ENCODE assay signal across 25 cellular contexts in the genomic region with DNA sequence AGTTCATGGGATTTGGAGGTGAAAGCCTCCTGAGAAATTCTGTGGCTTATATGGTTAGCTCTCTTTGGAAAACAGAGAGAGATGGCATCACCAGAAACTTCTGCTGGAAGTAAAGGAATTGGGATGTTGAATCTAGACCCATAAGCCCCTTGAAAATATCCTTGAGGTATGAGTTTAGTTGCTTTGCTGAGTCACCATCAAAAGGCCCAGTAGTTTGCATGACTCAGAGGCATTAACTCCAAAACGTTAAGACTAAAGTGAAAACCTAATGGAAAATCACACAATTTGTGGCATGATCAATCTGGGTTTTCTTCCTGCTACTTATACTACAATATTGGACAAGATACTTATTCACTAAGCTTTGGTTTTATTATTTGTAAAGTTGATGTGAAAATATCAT.
DNase-seq lines count a peak whose midpoint lies in the region; ATAC-seq and TF ChIP-seq lines count a peak whose summit lies in the region.
"Had no signal": no experiment of that assay in that cellular context is flagged by ENCODE, and none has a peak within 500 bp of the region (broad histone marks: within the 10 kb centered on the region; RNA-seq: fewer than 3 reads in every experiment).

No MANE protein-coding gene starts in this region.

- peaks cover 0 to 2% (median 0%) of the 10 kb centered on the region in 3 donors for H3K27me3 Mint-ChIP-seq in immature natural killer cell (ENCODE audit: low read depth in 3 of 3)
- H3K27me3 Mint-ChIP-seq in activated CD8-positive, alpha-beta memory T cell treated with anti-CD3 and anti-CD28 coated beads, Interleukin-2, amount 10 ng/mL, durations not matched to agents 7 days and 5 days: no peaks in the 10 kb centered on the region
- H3K27me3 Mint-ChIP-seq: activated B cell treated with CpG ODN at 0.5 μM for 24 hours; CD4-positive, alpha-beta memory T cell; central memory CD8-positive, alpha-beta T cell had no signal

- no peak overlapping the region for H3K27ac Mint-ChIP-seq in immature natural killer cell
- H3K27ac Mint-ChIP-seq in activated CD8-positive, alpha-beta memory T cell treated with anti-CD3 and anti-CD28 coated beads, Interleukin-2, amount 10 ng/mL, durations not matched to agents 7 days and 5 days: no peak overlapping the region
- H3K27ac Mint-ChIP-seq: activated B cell treated with CpG ODN at 0.5 μM for 24 hours; CD4-positive, alpha-beta memory T cell; T-helper 2 cell treated with Interferon-gamma antibody and Interleukin-4, amounts not matched to agents 5 μg/mL and 100 μg/mL, for 36 hours had no signal

- no peaks in the 10 kb centered on the region for H3K4me1 Mint-ChIP-seq in immature natural killer cell
- H3K4me1 Mint-ChIP-seq in activated CD8-positive, alpha-beta memory T cell treated with anti-CD3 and anti-CD28 coated beads, Interleukin-2, amount 10 ng/mL, durations not matched to agents 7 days and 5 days: no peaks in the 10 kb centered on the region
- H3K4me1 Mint-ChIP-seq: activated B cell treated with CpG ODN at 0.5 μM for 24 hours; CD4-positive, alpha-beta memory T cell; central memory CD8-positive, alpha-beta T cell had no signal

- H3K4me3 ChIP-seq in epithelial cell of proximal tubule (ENCODE audit: low read depth, low read length): no peak overlapping the region
- H3K4me3 ChIP-seq: esophagus muscularis mucosa, GM12878, hepatocyte, Peyer's patch, SK-N-MC had no signal

- no peak overlapping the region for H3K4me3 Mint-ChIP-seq in immature natural killer cell
- H3K4me3 Mint-ChIP-seq in activated CD8-positive, alpha-beta memory T cell treated with anti-CD3 and anti-CD28 coated beads, Interleukin-2, amount 10 ng/mL, durations not matched to agents 7 days and 5 days: no peak overlapping the region
- H3K4me3 Mint-ChIP-seq: activated B cell treated with CpG ODN at 0.5 μM for 24 hours; CD4-positive, alpha-beta memory T cell; central memory CD8-positive, alpha-beta T cell; T-helper 2 cell treated with Interferon-gamma antibody and Interleukin-4, amounts not matched to agents 5 μg/mL and 100 μg/mL, for 36 hours had no signal

- ATAC-seq in activated CD8-positive, alpha-beta memory T cell treated with anti-CD3 and anti-CD28 coated beads, Interleukin-2, amount 10 ng/mL, durations not matched to agents 7 days and 5 days: no peak
- ATAC-seq: GM12878, HCT116, right cardiac atrium had no signal

- DNase-seq in AG08395 (ENCODE audit: low spot score) (peak; percentile 56), M059J (ENCODE audit: low read depth) (peak; percentile 69), epithelial cell of proximal tubule (ENCODE audit: low read depth) (peak; percentile 33), kidney tubule cell (ENCODE audit: low spot score) (peak; percentile 50), retina (no peak), immature natural killer cell (no peak), SIG-M5 (lab: John Stamatoyannopoulos, UW) (no peak)
- no peak for DNase-seq in activated CD8-positive, alpha-beta memory T cell treated with anti-CD3 and anti-CD28 coated beads, Interleukin-2, amount 10 ng/mL, durations not matched to agents 7 days and 5 days
- DNase-seq: activated B cell treated with CpG ODN at 0.5 μM for 24 hours; activated CD4-positive, alpha-beta T cell treated with anti-CD3 and anti-CD28 coated beads, Interleukin-2, amount 50 U/mL, for 48 hours; activated gamma-delta T cell treated with Interleukin-2 at 50 U/mL for 16 hours; amniotic stem cell; CD4-positive, alpha-beta memory T cell; DMS153; NCI-H524; occipital lobe; Peyer's patch; right cardiac atrium had no signal

- TF ChIP-seq CTCF in epithelial cell of proximal tubule (conservative IDR thresholded peaks at IDR 0.05; ENCODE audit: low read depth, low read length): no peak

- CTCF ChIA-PET in activated CD8-positive, alpha-beta memory T cell treated with anti-CD3 and anti-CD28 coated beads, Interleukin-2, amount 10 ng/mL, durations not matched to agents 7 days and 5 days (lab: Charles Lee): interaction anchor here (0.8 kb wide), 1 partner anchor 9 kb away, joined by 3 read pairs; no protein-coding TSS in a partner anchor

- H3K9me3 Mint-ChIP-seq in immature natural killer cell: peaks cover 0 to 18% (median 6%) of the 10 kb centered on the region in 6 donors
- H3K9me3 Mint-ChIP-seq in activated CD8-positive, alpha-beta memory T cell treated with anti-CD3 and anti-CD28 coated beads, Interleukin-2, amount 10 ng/mL, durations not matched to agents 7 days and 5 days (ENCODE audit: low read depth): peaks cover 2% of the 10 kb centered on the region
- H3K9me3 Mint-ChIP-seq: central memory CD8-positive, alpha-beta T cell had no signal

- no peaks in the 10 kb centered on the region for H3K36me3 Mint-ChIP-seq in immature natural killer cell
- no peaks in the 10 kb centered on the region for H3K36me3 Mint-ChIP-seq in activated CD8-positive, alpha-beta memory T cell treated with anti-CD3 and anti-CD28 coated beads, Interleukin-2, amount 10 ng/mL, durations not matched to agents 7 days and 5 days
- H3K36me3 Mint-ChIP-seq: CD4-positive, alpha-beta memory T cell had no signal

Comparison
In these comparisons a context has a peak if more than half of its experiments do, and no peak if none do; other contexts are left out.
1. DNase-seq: peak in AG08395 (single experiment), M059J (single experiment), epithelial cell of proximal tubule (single experiment) and kidney tubule cell (single experiment); none in retina (single experiment), immature natural killer cell (0 of 3), activated CD8-positive, alpha-beta memory T cell treated with anti-CD3 and anti-CD28 coated beads, Interleukin-2, amount 10 ng/mL, durations not matched to agents 7 days and 5 days (single experiment) and SIG-M5 (single experiment).